In genomic region chr10:118457824-118458428, GRCh38 we compare ENCODE assay signal across 1 cellular context.
TF ChIP-seq lines count a peak whose summit lies in the region.

No MANE protein-coding gene starts in this region.

TF ChIP-seq in HepG2, 621 proteins besides CTCF, POLR2A, EP300 and RAD21:
- TF ChIP-seq HNF1A (IDR thresholded peaks at IDR 0.05; ENCODE audit: low read depth), result peak; percentile 31; the same call in 1 of the 2 replicates
- no peak for TF ChIP-seq HNF1A (CRISPR knock-in tag; IDR thresholded peaks at IDR 0.05; ENCODE audit: borderline replicate concordance)
- TF ChIP-seq GABPB1 (CRISPR knock-in tag; IDR thresholded peaks at IDR 0.05), result no peak
- TF ChIP-seq ZNF235 (CRISPR knock-in tag; IDR thresholded peaks at IDR 0.05; ENCODE audit: borderline replicate concordance), result no peak
- peak; percentile 78 for TF ChIP-seq ZNF629 (CRISPR knock-in tag; conservative IDR thresholded peaks at IDR 0.05)
TF ChIP-seq in HepG2: peak in this region for 2.
